19 cellular contexts compared by ENCODE assay signal in the genomic region with DNA sequence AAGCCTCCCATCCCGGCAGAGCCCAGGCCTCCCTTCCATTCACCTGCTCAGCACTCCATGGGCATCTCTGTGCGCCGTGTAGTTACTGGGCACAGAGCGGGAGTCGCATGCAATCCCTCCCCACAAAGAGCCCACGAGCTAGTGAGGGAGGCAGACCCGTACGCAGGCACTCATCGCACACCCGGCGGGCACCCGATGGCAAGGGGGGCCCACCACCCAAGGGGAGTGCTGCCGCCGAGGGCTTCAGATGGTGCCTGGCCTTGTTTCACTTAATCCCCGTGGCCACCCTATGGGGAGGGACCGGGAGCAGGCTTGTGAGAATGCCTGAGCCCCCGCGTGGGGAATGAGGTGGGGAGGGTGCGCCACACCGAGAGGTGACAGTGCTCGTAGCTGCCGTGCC. TPM values are rescaled to one million over a fixed set of nuclear protein-coding genes. Genes with fewer than 3 reads are reported as not detected.
DNase-seq lines count a peak whose midpoint lies in the region; ATAC-seq and TF ChIP-seq lines count a peak whose summit lies in the region.
"Had no signal": no experiment of that assay in that cellular context is flagged by ENCODE, and none has a peak within 500 bp of the region (broad histone marks: within the 10 kb centered on the region; RNA-seq: fewer than 3 reads in every experiment).

No MANE protein-coding gene starts in this region.

- no peak for DNase-seq in activated CD4-positive, alpha-beta T cell treated with anti-CD3 and anti-CD28 coated beads for 36 hours
- no peak for DNase-seq in activated CD4-positive, alpha-beta T cell treated with anti-CD3 and anti-CD28 coated beads, Interleukin-2, amount 50 U/mL, for 1 hour
- no peak for DNase-seq in hepatocyte (ENCODE audit: low spot score)
- DNase-seq in neuronal stem cell (ENCODE audit: low spot score) = no peak
- DNase-seq in AG08395 (ENCODE audit: low spot score) = no peak
- no peak for DNase-seq in NCI-H526 treated with DMSO at 0.1 percent for 48 hours (lab: John Stamatoyannopoulos, UW)
- DNase-seq: 8988T, DMS 273 treated with DMSO at 0.1 percent for 48 hours, GF-D8, H9, KG1, NCI-H1436, NCI-H2029, NCI-H2171 treated with DMSO at 0.1 percent for 48 hours, NCI-H446 treated with DMSO at 0.1 percent for 48 hours, NCI-H748 treated with DMSO at 0.1 percent for 48 hours had no signal

- H4K20me1 ChIP-seq in hepatocyte (ENCODE audit: insufficient read depth, poor library complexity, severe bottlenecking) = no peaks in the 10 kb centered on the region

- H3K4me1 ChIP-seq in HEK293 (ENCODE audit: control insufficient read depth, insufficient read depth, low read length) = peaks cover 32% of the 10 kb centered on the region
- H3K4me1 ChIP-seq in hepatocyte (ENCODE audit: insufficient read depth) = peaks cover 58% of the 10 kb centered on the region
- H3K4me1 ChIP-seq in neuronal stem cell (ENCODE audit: control insufficient read depth in 2 of 2, insufficient read depth in 1 of 2, low read depth in 1 of 2, low read length in 2 of 2) = peaks cover 27 to 43% of the 10 kb centered on the region in 2 donors

- H3K4me3 Mint-ChIP-seq in activated CD4-positive, alpha-beta T cell treated with anti-CD3 and anti-CD28 coated beads for 36 hours = no peak overlapping the region
- H3K4me3 Mint-ChIP-seq: H9 had no signal

- peak overlapping the region; percentile 52 for H2BK15ac ChIP-seq in neuronal stem cell (ENCODE audit: low read length)

- no peaks in the 10 kb centered on the region for H3K79me1 ChIP-seq in neuronal stem cell (ENCODE audit: low read depth, low read length)

- peak overlapping the region; percentile 86 for H3K4ac ChIP-seq in neuronal stem cell (ENCODE audit: low read length)

- peak overlapping the region; percentile 97 for H4K91ac ChIP-seq in neuronal stem cell (ENCODE audit: low read depth, low read length, poor library complexity)

- no peaks in the 10 kb centered on the region for H3K9me3 ChIP-seq in HEK293 (ENCODE audit: control insufficient read depth, insufficient read depth, low read depth, low read length)
- H3K9me3 ChIP-seq in hepatocyte (ENCODE audit: low read depth) = no peaks in the 10 kb centered on the region
- peaks cover 0 to 2% of the 10 kb centered on the region in 2 donors for H3K9me3 ChIP-seq in neuronal stem cell (replicated peaks in 1 of 2; ENCODE audit: control insufficient read depth in 2 of 2, insufficient read depth in 1 of 2, low read depth in 1 of 2, low read length in 2 of 2)

- peaks cover 17% of the 10 kb centered on the region for H3K36me3 Mint-ChIP-seq in activated CD4-positive, alpha-beta T cell treated with anti-CD3 and anti-CD28 coated beads for 36 hours (ENCODE audit: low read depth)

- peak overlapping the region; percentile 77 for H2BK12ac ChIP-seq in neuronal stem cell (ENCODE audit: low read length)

- no peak overlapping the region for H2AFZ ChIP-seq in hepatocyte
- no peak overlapping the region for H2AFZ ChIP-seq in neuronal stem cell (ENCODE audit: low read length)

- H3K27me3 ChIP-seq in hepatocyte = no peaks in the 10 kb centered on the region
- peaks cover 0 to 1% (median 0%) of the 10 kb centered on the region in 3 experiments for H3K27me3 ChIP-seq in neuronal stem cell (ENCODE audit: control insufficient read depth in 3 of 3, insufficient read depth in 3 of 3, low read depth in 1 of 3, low read length in 3 of 3)

- peak overlapping the region; percentile 73 for H2BK120ac ChIP-seq in neuronal stem cell (ENCODE audit: low read depth, low read length)

- peaks cover 80% of the 10 kb centered on the region for H3K4me1 Mint-ChIP-seq in activated CD4-positive, alpha-beta T cell treated with anti-CD3 and anti-CD28 coated beads for 36 hours

- TF ChIP-seq CTCF in HEK293 (tag by site-specific recombination; IDR thresholded peaks at IDR 0.05) (no peak), hepatocyte (IDR thresholded peaks at IDR 0.05; ENCODE audit: poor library complexity) (no peak)

- peak overlapping the region; percentile 67 for H3K27ac Mint-ChIP-seq in activated CD4-positive, alpha-beta T cell treated with anti-CD3 and anti-CD28 coated beads for 36 hours
- H3K27ac Mint-ChIP-seq: H9 had no signal

- no peak overlapping the region for H3K4me3 ChIP-seq in HEK293 (ENCODE audit: low read depth, low read length)
- H3K4me3 ChIP-seq in hepatocyte = no peak overlapping the region
- H3K4me3 ChIP-seq in neuronal stem cell (ENCODE audit: low read length in 2 of 2) = no peak overlapping the region

- WGBS in hepatocyte (ENCODE audit: low lambda C conversion rate, missing lambda C conversion rate) = 96% methylated on average over 19 of the region's 22 CpGs
- no CpG with 5 or more reads among the region's 22 CpGs for WGBS in neuronal stem cell (ENCODE audit: extremely low coverage in 2 of 2, insufficient read length in 2 of 2, insufficient replicate concordance in 1 of 2), 2 donors

- H2AK5ac ChIP-seq in neuronal stem cell (ENCODE audit: low read depth, low read length) = peak overlapping the region; percentile 98

- POLR2A ChIA-PET in activated CD4-positive, alpha-beta T cell treated with anti-CD3 and anti-CD28 coated beads for 36 hours (lab: Charles Lee) = no interaction called here
- POLR2A ChIA-PET in HEK293 (lab: Yijun Ruan, JAX) = no interaction called here

- peak overlapping the region; percentile 94 for H3K18ac ChIP-seq in neuronal stem cell (ENCODE audit: low read length)

- H3K4me2 ChIP-seq in hepatocyte = no peak overlapping the region
- H3K4me2 ChIP-seq in neuronal stem cell (ENCODE audit: insufficient read depth, low read length, poor library complexity, severe bottlenecking) = no peak overlapping the region

- H3K27me3 Mint-ChIP-seq in activated CD4-positive, alpha-beta T cell treated with anti-CD3 and anti-CD28 coated beads for 36 hours = no peaks in the 10 kb centered on the region

- intact Hi-C loops in activated CD4-positive, alpha-beta T cell treated with anti-CD3 and anti-CD28 coated beads for 36 hours (cut with DNase I, micrococcal nuclease) = loop anchor here in 1 of 2 experiments (5.0 kb wide), 1 partner anchor 33 kb away; the partner anchor contains the start of gene SELENON

- peak overlapping the region; percentile 9 for H3K9ac ChIP-seq in neuronal stem cell (ENCODE audit: low read depth, low read length, poor library complexity)

- CTCF ChIA-PET in activated CD4-positive, alpha-beta T cell treated with anti-CD3 and anti-CD28 coated beads for 36 hours (lab: Charles Lee) = interaction anchor here (0.5 to 1.0 kb wide), 3 partner anchors 10 to 151 kb away, joined by 3 to 4 read pairs (median 3); no protein-coding TSS in a partner anchor
- CTCF ChIA-PET in HEK293 (lab: Yijun Ruan, JAX) = no interaction called here

- ATAC-seq in activated CD4-positive, alpha-beta T cell treated with anti-CD3 and anti-CD28 coated beads for 36 hours = no peak
- ATAC-seq in GM21737 (IDR thresholded peaks at IDR 0.05; ENCODE audit: unreplicated experiment) = no peak

- H3K27ac ChIP-seq in HEK293 (ENCODE audit: extremely low read depth, low read depth, low read length) (no peak overlapping the region), hepatocyte (peak overlapping the region; percentile 86), neuronal stem cell (replicated peaks; ENCODE audit: low read length) (no peak overlapping the region)
- H3K27ac ChIP-seq: RWPE1 had no signal

- H3K9me3 Mint-ChIP-seq in activated CD4-positive, alpha-beta T cell treated with anti-CD3 and anti-CD28 coated beads for 36 hours (ENCODE audit: low read depth) = no peaks in the 10 kb centered on the region
- H3K9me3 Mint-ChIP-seq: H9 had no signal

- no peaks in the 10 kb centered on the region for H3K9me2 ChIP-seq in hepatocyte (replicated peaks; ENCODE audit: insufficient read depth)

- H3K14ac ChIP-seq in neuronal stem cell (ENCODE audit: low read length) = no peak overlapping the region

- peak overlapping the region; percentile 68 for H2BK5ac ChIP-seq in neuronal stem cell (ENCODE audit: low read length)

- no peaks in the 10 kb centered on the region for H3K79me2 ChIP-seq in hepatocyte

- H3K23ac ChIP-seq in neuronal stem cell (ENCODE audit: low read depth, low read length, poor library complexity) = peak overlapping the region; percentile 45

- H3K36me3 ChIP-seq in HEK293 (ENCODE audit: control insufficient read depth in 2 of 2, insufficient read depth in 1 of 2, low read length in 2 of 2) = no peaks in the 10 kb centered on the region
- H3K36me3 ChIP-seq in hepatocyte (replicated peaks; ENCODE audit: insufficient read depth, low read depth) = no peaks in the 10 kb centered on the region
- H3K36me3 ChIP-seq in neuronal stem cell (replicated peaks in 1 of 2; ENCODE audit: control insufficient read depth in 2 of 2, insufficient read depth in 2 of 2, low read length in 2 of 2) = peaks cover 0 to 2% of the 10 kb centered on the region in 2 donors

- H4K8ac ChIP-seq in neuronal stem cell (ENCODE audit: low read depth, low read length) = peak overlapping the region; percentile 19

TF ChIP-seq in HEK293, 187 proteins besides CTCF, POLR2A, EP300 and RAD21 (continues in another document):
- TF ChIP-seq ZNF561 (tag by site-specific recombination; IDR thresholded peaks at IDR 0.05; ENCODE audit: borderline replicate concordance) = no peak
- TF ChIP-seq, protein P1, sequence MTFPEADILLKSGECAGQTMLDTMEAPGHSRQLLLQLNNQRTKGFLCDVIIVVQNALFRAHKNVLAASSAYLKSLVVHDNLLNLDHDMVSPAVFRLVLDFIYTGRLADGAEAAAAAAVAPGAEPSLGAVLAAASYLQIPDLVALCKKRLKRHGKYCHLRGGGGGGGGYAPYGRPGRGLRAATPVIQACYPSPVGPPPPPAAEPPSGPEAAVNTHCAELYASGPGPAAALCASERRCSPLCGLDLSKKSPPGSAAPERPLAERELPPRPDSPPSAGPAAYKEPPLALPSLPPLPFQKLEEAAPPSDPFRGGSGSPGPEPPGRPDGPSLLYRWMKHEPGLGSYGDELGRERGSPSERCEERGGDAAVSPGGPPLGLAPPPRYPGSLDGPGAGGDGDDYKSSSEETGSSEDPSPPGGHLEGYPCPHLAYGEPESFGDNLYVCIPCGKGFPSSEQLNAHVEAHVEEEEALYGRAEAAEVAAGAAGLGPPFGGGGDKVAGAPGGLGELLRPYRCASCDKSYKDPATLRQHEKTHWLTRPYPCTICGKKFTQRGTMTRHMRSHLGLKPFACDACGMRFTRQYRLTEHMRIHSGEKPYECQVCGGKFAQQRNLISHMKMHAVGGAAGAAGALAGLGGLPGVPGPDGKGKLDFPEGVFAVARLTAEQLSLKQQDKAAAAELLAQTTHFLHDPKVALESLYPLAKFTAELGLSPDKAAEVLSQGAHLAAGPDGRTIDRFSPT (tag by site-specific recombination; IDR thresholded peaks at IDR 0.05) = 0 out of 2 replicates have a peak, but pooled peaks have one; percentile 12

RNA-seq across cellular contexts. Expression of gene SELENON, which starts 30.4 kb away (rescaled TPM):
- total RNA-seq in activated CD4-positive, alpha-beta T cell treated with anti-CD3 and anti-CD28 coated beads for 36 hours = 10 to 100 TPM; 31.5 to 33.5 TPM
- 18.5 and 26.7 TPM in 2 replicates for total RNA-seq in hepatocyte
- polyA plus RNA-seq in hepatocyte = 37.7 and 39.5 TPM in 2 replicates
- polyA plus RNA-seq in neuronal stem cell (2013, experiment 1 of 2) = 92.8 TPM
- polyA plus RNA-seq in neuronal stem cell (2013, experiment 2 of 2) = 91.3 TPM

RNA-seq across cellular contexts. Expression of gene MTFR1L, which starts 50.1 kb away (rescaled TPM):
- 10 to 100 TPM; 27.7 to 30.8 TPM for total RNA-seq in activated CD4-positive, alpha-beta T cell treated with anti-CD3 and anti-CD28 coated beads for 36 hours
- total RNA-seq in hepatocyte = 59.5 and 62.6 TPM in 2 replicates
- polyA plus RNA-seq in hepatocyte = 90.7 and 103 TPM in 2 replicates
- polyA plus RNA-seq in neuronal stem cell (2013, experiment 1 of 2) = 32.0 TPM
- 30.2 TPM for polyA plus RNA-seq in neuronal stem cell (2013, experiment 2 of 2)
